ENCODE assay signal across 1 cellular context in genomic region chr4:17636696-17637351, GRCh38.
TF ChIP-seq lines count a peak whose summit lies in the region.

No MANE protein-coding gene starts in this region.

TF ChIP-seq in K562, 482 proteins besides CTCF, POLR2A, EP300 and RAD21 (continued from another document):
- TF ChIP-seq, protein P1, sequence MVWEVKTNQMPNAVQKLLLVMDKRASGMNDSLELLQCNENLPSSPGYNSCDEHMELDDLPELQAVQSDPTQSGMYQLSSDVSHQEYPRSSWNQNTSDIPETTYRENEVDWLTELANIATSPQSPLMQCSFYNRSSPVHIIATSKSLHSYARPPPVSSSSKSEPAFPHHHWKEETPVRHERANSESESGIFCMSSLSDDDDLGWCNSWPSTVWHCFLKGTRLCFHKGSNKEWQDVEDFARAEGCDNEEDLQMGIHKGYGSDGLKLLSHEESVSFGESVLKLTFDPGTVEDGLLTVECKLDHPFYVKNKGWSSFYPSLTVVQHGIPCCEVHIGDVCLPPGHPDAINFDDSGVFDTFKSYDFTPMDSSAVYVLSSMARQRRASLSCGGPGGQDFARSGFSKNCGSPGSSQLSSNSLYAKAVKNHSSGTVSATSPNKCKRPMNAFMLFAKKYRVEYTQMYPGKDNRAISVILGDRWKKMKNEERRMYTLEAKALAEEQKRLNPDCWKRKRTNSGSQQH (CRISPR knock-in tag; IDR thresholded peaks at IDR 0.05), result no peak
- TF ChIP-seq ZNF324 (CRISPR knock-in tag; IDR thresholded peaks at IDR 0.05) (no peak), RBM22 (IDR thresholded peaks at IDR 0.05; ENCODE audit: low read depth, low read length, poor library complexity, severe bottlenecking) (peak; percentile 38), ILK (tag; IDR thresholded peaks at IDR 0.05; ENCODE audit: borderline replicate concordance, low read depth) (no peak), ARID2 (IDR thresholded peaks at IDR 0.05) (0 out of 2 replicates have a peak, but pooled peaks have one; percentile 49), CREM (IDR thresholded peaks at IDR 0.05; ENCODE audit: low read depth) (no peak), GABPB2 (CRISPR knock-in tag; conservative IDR thresholded peaks at IDR 0.05) (no peak), FIP1L1 (IDR thresholded peaks at IDR 0.05; ENCODE audit: low read depth, low read length, poor library complexity, severe bottlenecking) (no peak), CTCFL (IDR thresholded peaks at IDR 0.05; ENCODE audit: borderline replicate concordance, insufficient read depth, low read depth, low read length, poor library complexity, severe bottlenecking) (peak; percentile 90), HIVEP1 (CRISPR knock-in tag; IDR thresholded peaks at IDR 0.05) (no peak), KLF10 (CRISPR knock-in tag; IDR thresholded peaks at IDR 0.05) (no peak), ATF7 (IDR thresholded peaks at IDR 0.05) (no peak), SIX5 (IDR thresholded peaks at IDR 0.05; ENCODE audit: borderline replicate concordance in 1 of 2, insufficient read depth in 1 of 2, low read depth in 1 of 2, low read length in 2 of 2) (no peak)
- TF ChIP-seq, protein P2, sequence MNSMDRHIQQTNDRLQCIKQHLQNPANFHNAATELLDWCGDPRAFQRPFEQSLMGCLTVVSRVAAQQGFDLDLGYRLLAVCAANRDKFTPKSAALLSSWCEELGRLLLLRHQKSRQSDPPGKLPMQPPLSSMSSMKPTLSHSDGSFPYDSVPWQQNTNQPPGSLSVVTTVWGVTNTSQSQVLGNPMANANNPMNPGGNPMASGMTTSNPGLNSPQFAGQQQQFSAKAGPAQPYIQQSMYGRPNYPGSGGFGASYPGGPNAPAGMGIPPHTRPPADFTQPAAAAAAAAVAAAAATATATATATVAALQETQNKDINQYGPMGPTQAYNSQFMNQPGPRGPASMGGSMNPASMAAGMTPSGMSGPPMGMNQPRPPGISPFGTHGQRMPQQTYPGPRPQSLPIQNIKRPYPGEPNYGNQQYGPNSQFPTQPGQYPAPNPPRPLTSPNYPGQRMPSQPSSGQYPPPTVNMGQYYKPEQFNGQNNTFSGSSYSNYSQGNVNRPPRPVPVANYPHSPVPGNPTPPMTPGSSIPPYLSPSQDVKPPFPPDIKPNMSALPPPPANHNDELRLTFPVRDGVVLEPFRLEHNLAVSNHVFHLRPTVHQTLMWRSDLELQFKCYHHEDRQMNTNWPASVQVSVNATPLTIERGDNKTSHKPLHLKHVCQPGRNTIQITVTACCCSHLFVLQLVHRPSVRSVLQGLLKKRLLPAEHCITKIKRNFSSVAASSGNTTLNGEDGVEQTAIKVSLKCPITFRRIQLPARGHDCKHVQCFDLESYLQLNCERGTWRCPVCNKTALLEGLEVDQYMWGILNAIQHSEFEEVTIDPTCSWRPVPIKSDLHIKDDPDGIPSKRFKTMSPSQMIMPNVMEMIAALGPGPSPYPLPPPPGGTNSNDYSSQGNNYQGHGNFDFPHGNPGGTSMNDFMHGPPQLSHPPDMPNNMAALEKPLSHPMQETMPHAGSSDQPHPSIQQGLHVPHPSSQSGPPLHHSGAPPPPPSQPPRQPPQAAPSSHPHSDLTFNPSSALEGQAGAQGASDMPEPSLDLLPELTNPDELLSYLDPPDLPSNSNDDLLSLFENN (IDR thresholded peaks at IDR 0.05; ENCODE audit: low read depth in 2 of 2, low read length in 2 of 2), result no peak
